18 cellular contexts compared by ENCODE assay signal in the genomic region with DNA sequence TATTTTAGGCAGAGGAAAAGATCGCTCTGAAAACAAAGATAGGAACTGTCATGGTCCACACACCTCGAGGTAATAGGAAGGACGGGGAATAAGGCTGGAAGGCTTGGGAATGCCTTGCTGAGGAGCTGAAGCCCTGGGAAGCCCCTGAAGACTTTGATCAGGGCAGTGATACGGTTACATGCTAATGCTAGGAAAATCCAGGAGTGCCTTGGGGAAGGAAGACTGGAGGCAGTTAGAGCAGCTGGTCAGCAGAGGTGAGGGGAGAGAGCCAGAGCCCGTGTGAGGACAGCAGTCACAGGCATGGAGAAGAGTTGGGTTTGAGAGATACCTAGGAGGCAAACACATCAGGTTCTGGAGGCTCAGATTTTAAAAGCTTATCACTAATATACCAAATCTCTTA. TPM values are rescaled to one million over a fixed set of nuclear protein-coding genes. Genes with fewer than 3 reads are reported as not detected.
A peak's percentile ranks its signal among the peaks of the same experiment; 100 is the strongest.
DNase-seq lines count a peak whose midpoint lies in the region; ATAC-seq, FAIRE-seq and TF ChIP-seq lines count a peak whose summit lies in the region.
"Had no signal": no experiment of that assay in that cellular context is flagged by ENCODE, and none has a peak within 500 bp of the region (broad histone marks: within the 10 kb centered on the region; RNA-seq: fewer than 3 reads in every experiment).

No MANE protein-coding gene starts in this region.

- ATAC-seq in central memory CD8-positive, alpha-beta T cell (replicated peaks; ENCODE audit: extremely low read depth, poor library complexity, severe bottlenecking) = no peak
- ATAC-seq in T-cell (replicated peaks in 1 of 4) = no peak

- no peak overlapping the region for H3K27ac ChIP-seq in CD8-positive, alpha-beta memory T cell (ENCODE audit: low read depth, low read length)
- H3K27ac ChIP-seq in HEK293 (ENCODE audit: extremely low read depth, low read depth, low read length) = no peak overlapping the region
- H3K27ac ChIP-seq: HL-60, RWPE1 had no signal

- CTCF ChIA-PET in CD8-positive, alpha-beta memory T cell (lab: Charles Lee) = interaction anchor here (2.2 kb wide), 1 partner anchor 37 kb away, joined by 8 read pairs; no protein-coding TSS in a partner anchor
- CTCF ChIA-PET in HEK293 (lab: Yijun Ruan, JAX) (interaction anchor here (0.5 kb wide), 1 partner anchor 332 kb away, joined by 6 read pairs; no protein-coding TSS in a partner anchor), T-cell (lab: Charles Lee) (no interaction called here)

- H3K4me3 ChIP-seq in CD8-positive, alpha-beta memory T cell (ENCODE audit: low read length) = no peak overlapping the region
- no peak overlapping the region for H3K4me3 ChIP-seq in HEK293 (ENCODE audit: low read depth, low read length)

- H3K4me3 Mint-ChIP-seq in CD8-positive, alpha-beta memory T cell = no peak overlapping the region
- H3K4me3 Mint-ChIP-seq in central memory CD8-positive, alpha-beta T cell = no peak overlapping the region
- H3K4me3 Mint-ChIP-seq in nephron progenitor cell (no peak overlapping the region), T-cell (no peak overlapping the region)

- H3K36me3 ChIP-seq in CD8-positive, alpha-beta memory T cell (ENCODE audit: insufficient read depth, low read length) = no peaks in the 10 kb centered on the region
- peaks cover 5 to 6% of the 10 kb centered on the region in 2 experiments; a peak in 2 of 3 replicates for H3K36me3 ChIP-seq in HEK293 (ENCODE audit: control insufficient read depth in 2 of 2, insufficient read depth in 1 of 2, low read length in 2 of 2)

- H3K27ac Mint-ChIP-seq in CD8-positive, alpha-beta memory T cell = peak overlapping the region in 5 of 8 donors; percentile 1 to 70 (median 69)
- H3K27ac Mint-ChIP-seq in central memory CD8-positive, alpha-beta T cell (ENCODE audit: low read depth) = peak overlapping the region; percentile 54
- H3K27ac Mint-ChIP-seq in nephron progenitor cell (peak overlapping the region; percentile 90), T-cell (peak overlapping the region in 1 of 2 donors; percentile 21)

- POLR2A ChIA-PET in CD8-positive, alpha-beta memory T cell (lab: Charles Lee) = no interaction called here
- POLR2A ChIA-PET in HEK293 (lab: Yijun Ruan, JAX) = interaction anchor here (0.6 kb wide), 1 partner anchor 32 kb away, joined by 3 read pairs; no protein-coding TSS in a partner anchor
- POLR2A ChIA-PET in T-cell (lab: Charles Lee) = interaction anchor here (0.6 kb wide), 5 partner anchors 15 to 749 kb away, joined by 3 to 6 read pairs (median 5); a partner anchor contains a TSS

- peaks cover 0 to 23% (median 2%) of the 10 kb centered on the region in 3 donors for H3K36me3 Mint-ChIP-seq in CD8-positive, alpha-beta memory T cell
- peaks cover 6% of the 10 kb centered on the region for H3K36me3 Mint-ChIP-seq in central memory CD8-positive, alpha-beta T cell (ENCODE audit: insufficient read depth)
- H3K36me3 Mint-ChIP-seq in nephron progenitor cell (ENCODE audit: low read depth) (peaks cover 19% of the 10 kb centered on the region), T-cell (peaks cover 5% of the 10 kb centered on the region)

- H3K4me1 Mint-ChIP-seq in CD8-positive, alpha-beta memory T cell = peaks cover 18 to 32% (median 25%) of the 10 kb centered on the region in 3 donors
- peaks cover 27% of the 10 kb centered on the region for H3K4me1 Mint-ChIP-seq in central memory CD8-positive, alpha-beta T cell
- peaks cover 29% of the 10 kb centered on the region for H3K4me1 Mint-ChIP-seq in nephron progenitor cell
- peaks cover 45 to 53% (median 47%) of the 10 kb centered on the region in 3 donors for H3K4me1 Mint-ChIP-seq in T-cell

- FAIRE-seq in RCC 7860 (lab: Jason Lieb, UNC) = no peak

- no peaks in the 10 kb centered on the region for H3K9me3 Mint-ChIP-seq in CD8-positive, alpha-beta memory T cell
- no peaks in the 10 kb centered on the region for H3K9me3 Mint-ChIP-seq in central memory CD8-positive, alpha-beta T cell
- no peaks in the 10 kb centered on the region for H3K9me3 Mint-ChIP-seq in nephron progenitor cell
- no peaks in the 10 kb centered on the region for H3K9me3 Mint-ChIP-seq in T-cell

- H3K27me3 Mint-ChIP-seq in CD8-positive, alpha-beta memory T cell = no peaks in the 10 kb centered on the region
- no peaks in the 10 kb centered on the region for H3K27me3 Mint-ChIP-seq in central memory CD8-positive, alpha-beta T cell
- H3K27me3 Mint-ChIP-seq in nephron progenitor cell (ENCODE audit: low read depth, poor library complexity) (no peaks in the 10 kb centered on the region), T-cell (no peaks in the 10 kb centered on the region)

- no peaks in the 10 kb centered on the region for H3K27me3 ChIP-seq in CD8-positive, alpha-beta memory T cell (ENCODE audit: insufficient read depth, low read length, poor library complexity, severe bottlenecking)

- TF ChIP-seq CTCF in HEK293 (tag by site-specific recombination; IDR thresholded peaks at IDR 0.05) = no peak
- TF ChIP-seq CTCF in nephron progenitor cell (IDR thresholded peaks at IDR 0.05) = no peak

- H3K9me3 ChIP-seq in CD8-positive, alpha-beta memory T cell (ENCODE audit: low read length) = no peaks in the 10 kb centered on the region
- no peaks in the 10 kb centered on the region for H3K9me3 ChIP-seq in HEK293 (ENCODE audit: control insufficient read depth, insufficient read depth, low read depth, low read length)

- peaks cover 18% of the 10 kb centered on the region for H3K4me1 ChIP-seq in CD8-positive, alpha-beta memory T cell (ENCODE audit: insufficient read depth, low read length)
- H3K4me1 ChIP-seq in HEK293 (ENCODE audit: control insufficient read depth, insufficient read depth, low read length) = no peaks in the 10 kb centered on the region

- DNase-seq in CD8-positive, alpha-beta memory T cell = no peak
- no peak for DNase-seq in central memory CD8-positive, alpha-beta T cell (ENCODE audit: low spot score in 2 of 2)
- no peak for DNase-seq in nephron progenitor cell
- DNase-seq in T-cell = no peak
- DNase-seq in RCC 7860 (ENCODE audit: low spot score) = no peak
- DNase-seq in A172 (ENCODE audit: low spot score) = no peak
- no peak for DNase-seq in iPS-NIHi7 (ENCODE audit: extremely low spot score)
- DNase-seq: Calu3, DMS53, HCEC 1CT, NCI-H1417 treated with DMSO at 0.1 percent for 48 hours, NCI-H2029, NCI-H2171, NCI-H446 treated with DMSO at 0.1 percent for 48 hours, NCI-H774 had no signal

TF ChIP-seq in HEK293, 187 proteins besides CTCF, POLR2A, EP300 and RAD21:
- TF ChIP-seq TCF7L2 (IDR thresholded peaks at IDR 0.05; ENCODE audit: borderline replicate concordance, low read depth, low read length) (no peak), SETDB1 (IDR thresholded peaks at IDR 0.05; ENCODE audit: insufficient read length, low read length) (no peak), SCRT1 (tag by site-specific recombination; IDR thresholded peaks at IDR 0.05; ENCODE audit: borderline replicate concordance) (no peak), ZNF654 (tag by site-specific recombination; IDR thresholded peaks at IDR 0.05; ENCODE audit: low read depth) (peak; percentile 6; the same call in 1 of the 2 replicates), EGR2 (tag by site-specific recombination; IDR thresholded peaks at IDR 0.05; ENCODE audit: low read depth) (no peak), ZBTB20 (tag by site-specific recombination; IDR thresholded peaks at IDR 0.05) (no peak), ZNF394 (tag by site-specific recombination; IDR thresholded peaks at IDR 0.05; ENCODE audit: borderline replicate concordance) (no peak), ZNF311 (tag by site-specific recombination; IDR thresholded peaks at IDR 0.05; ENCODE audit: borderline replicate concordance) (no peak)

RNA-seq across cellular contexts. Expression of a gene that starts 8.6 kb away (rescaled TPM):
- total RNA-seq in CD8-positive, alpha-beta memory T cell = 100 to 1,000 TPM; 109 to 116 TPM
- 24.2 TPM for polyA plus RNA-seq in CD8-positive, alpha-beta memory T cell
- total RNA-seq in T-cell = 10 to 100 TPM; 67.5 to 86.5 (median 74.2) TPM
- 31.0 and 31.3 TPM in 2 replicates for total RNA-seq in A172 (2014; rRNA removed; shearing (Covaris generic))

Comparison
In these comparisons a context has a peak if more than half of its experiments do, and no peak if none do; other contexts are left out.
1. CTCF ChIA-PET loops: an anchor here in CD8-positive, alpha-beta memory T cell (2.2 kb wide) and HEK293 (0.5 kb wide); none called in T-cell.